In the genomic region with DNA sequence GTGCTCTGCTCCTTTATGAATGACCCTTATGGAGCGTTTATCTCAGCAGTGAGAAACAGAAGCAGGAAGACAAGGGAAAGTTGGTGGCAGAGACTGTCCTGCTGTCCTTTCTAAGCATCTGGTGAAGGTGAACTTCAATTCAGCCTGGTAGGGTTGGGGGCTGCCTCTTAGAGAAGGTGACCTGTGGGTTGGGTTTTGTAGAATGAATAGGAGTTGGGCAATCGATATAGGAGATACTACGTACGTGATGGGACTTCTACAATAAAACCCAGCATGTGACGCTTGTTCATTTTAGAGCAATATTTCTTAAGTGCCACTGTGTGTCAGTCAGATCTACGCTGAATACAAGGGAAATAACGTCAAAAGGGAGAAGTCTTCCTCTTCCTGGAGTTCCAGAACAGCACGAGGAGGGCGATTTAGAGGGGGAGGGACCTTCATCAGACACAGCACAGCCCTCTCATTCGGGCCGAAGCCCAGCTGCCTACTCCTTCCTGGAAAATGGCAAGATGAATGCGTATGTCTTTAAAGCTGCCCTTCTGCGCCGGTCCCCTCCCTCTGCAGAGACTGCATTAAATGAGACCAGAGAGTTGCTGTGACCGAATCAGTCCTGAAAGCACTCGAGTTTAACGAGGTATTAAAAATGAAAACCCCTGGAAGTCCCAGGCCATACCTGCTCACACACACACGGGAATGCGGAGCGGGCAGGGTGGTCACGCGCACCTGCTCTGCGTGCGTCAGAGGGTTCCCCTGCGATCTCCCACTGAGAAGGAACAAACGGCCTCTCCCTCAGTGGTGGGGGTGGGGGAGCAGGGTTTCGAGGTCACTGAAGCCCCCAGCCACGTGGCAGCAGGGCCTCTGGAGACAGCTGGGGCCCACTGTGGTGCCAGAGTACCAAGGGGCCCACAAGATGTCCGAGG, we compare ENCODE assay signal across 15 cellular contexts.
A peak's percentile ranks its signal among the peaks of the same experiment; 100 is the strongest.
DNase-seq lines count a peak whose midpoint lies in the region; ATAC-seq, FAIRE-seq and TF ChIP-seq lines count a peak whose summit lies in the region.
"Had no signal": no experiment of that assay in that cellular context is flagged by ENCODE, and none has a peak within 500 bp of the region (broad histone marks: within the 10 kb centered on the region; RNA-seq: fewer than 3 reads in every experiment).

No MANE protein-coding gene starts in this region.

- intact Hi-C loops in vagina (cut with DNase I), result no loop called here

- H3K4me3 Mint-ChIP-seq in H9 (peak overlapping the region in 1 of 2 experiments; percentile 29; a peak in 1 of 5 replicates), neural crest cell (peak overlapping the region; percentile 2), immature natural killer cell (no peak overlapping the region)
- H3K4me3 Mint-ChIP-seq in stimulated activated naive CD8-positive, alpha-beta T cell treated with anti-CD3 and anti-CD28 coated beads, Interleukin-15, amount 100 ng/mL, for 72 hours, result no peak overlapping the region

- no peak overlapping the region for H4K8ac ChIP-seq in H9 (replicated peaks; ENCODE audit: insufficient read length, low read depth, low read length)

- no peak overlapping the region; the same call in 1 of the 2 replicates for H3K4ac ChIP-seq in H9 (ENCODE audit: low read depth, low read length)

- H3K79me2 ChIP-seq in H9 (ENCODE audit: insufficient read depth, low read length), result no peaks in the 10 kb centered on the region; the same call in 1 of the 2 replicates

- H2BK120ac ChIP-seq in H9 (ENCODE audit: low read depth, low read length, poor library complexity, severe bottlenecking), result no peak overlapping the region

- H3K27me3 ChIP-seq in H9 (ENCODE audit: insufficient read depth, low read length), result no peaks in the 10 kb centered on the region
- H3K27me3 ChIP-seq in vagina, result no peaks in the 10 kb centered on the region

- TF ChIP-seq POLR2A in GM12892 (IDR thresholded peaks at IDR 0.05; ENCODE audit: low read depth, low read length), result 0 out of 2 replicates have a peak, but pooled peaks have one; percentile 16
- no peak for TF ChIP-seq POLR2A in vagina (IDR thresholded peaks at IDR 0.05)

- no peaks in the 10 kb centered on the region for H3K79me1 ChIP-seq in H9 (ENCODE audit: insufficient read depth, low read depth, low read length, poor library complexity, severe bottlenecking)

- no peak for ATAC-seq in stimulated activated naive CD8-positive, alpha-beta T cell treated with anti-CD3 and anti-CD28 coated beads, Interleukin-15, amount 100 ng/mL, for 72 hours
- ATAC-seq: sciatic nerve had no signal

- no peak overlapping the region for H2BK20ac ChIP-seq in H9 (ENCODE audit: low read depth, low read length, poor library complexity, severe bottlenecking)

- no peak overlapping the region for H4K91ac ChIP-seq in H9 (ENCODE audit: insufficient read length, low read depth, low read length)

- H4K20me1 ChIP-seq in H9 (ENCODE audit: control insufficient read depth, insufficient read depth, insufficient read length), result no peaks in the 10 kb centered on the region

- DNase-seq in GM12892 (ENCODE audit: insufficient read length) (peak; percentile 50), H9 (no peak), UCSD-AML1 (lab: John Stamatoyannopoulos, UW; ENCODE audit: unreplicated experiment) (peak; percentile 36), neural crest cell (ENCODE audit: low read depth, low spot score) (no peak), vagina (ENCODE audit: extremely low spot score in 2 of 2) (no peak), immature natural killer cell (no peak)
- no peak for DNase-seq in activated CD4-positive, alpha-beta T cell treated with anti-CD3 and anti-CD28 coated beads, Interleukin-2, amount 50 U/mL, for 4 hours
- no peak for DNase-seq in stimulated activated naive CD8-positive, alpha-beta T cell treated with anti-CD3 and anti-CD28 coated beads, Interleukin-15, amount 100 ng/mL, for 72 hours
- DNase-seq: activated CD4-positive, alpha-beta T cell treated with anti-CD3 and anti-CD28 coated beads, Interleukin-2, amount 50 U/mL, for 1 hour; NCI-H187; T-helper 2 cell had no signal

- peak; percentile 90 for FAIRE-seq in GM12892 (lab: Jason Lieb, UNC)
- FAIRE-seq: islet of Langerhans had no signal

- H3K56ac ChIP-seq in H9 (ENCODE audit: insufficient read length, low read depth, low read length), result no peak overlapping the region

- no peak overlapping the region for H2BK15ac ChIP-seq in H9 (ENCODE audit: low read depth, low read length)

- H3K4me1 Mint-ChIP-seq in H9 (peaks cover 46 to 54% of the 10 kb centered on the region in 2 experiments), neural crest cell (peaks cover 37% of the 10 kb centered on the region), immature natural killer cell (no peaks in the 10 kb centered on the region)
- H3K4me1 Mint-ChIP-seq in stimulated activated naive CD8-positive, alpha-beta T cell treated with anti-CD3 and anti-CD28 coated beads, Interleukin-15, amount 100 ng/mL, for 72 hours, result no peaks in the 10 kb centered on the region

- no peak overlapping the region for H3K23ac ChIP-seq in H9 (ENCODE audit: insufficient read length, low read depth, low read length)

- H2BK5ac ChIP-seq in H9 (ENCODE audit: insufficient read length, low read length), result no peak overlapping the region

- H3K23me2 ChIP-seq in H9 (ENCODE audit: insufficient read length, low read depth, low read length, poor library complexity, severe bottlenecking), result no peaks in the 10 kb centered on the region

- no peak overlapping the region for H3K18ac ChIP-seq in H9 (ENCODE audit: insufficient read length, low read depth, low read length)

- no CpG with 5 or more reads among the region's 29 CpGs for WGBS in H9 (ENCODE audit: extremely low coverage, insufficient read length, low lambda C conversion rate)

- no peak overlapping the region for H3K9ac ChIP-seq in H9 (ENCODE audit: extremely low read depth, insufficient read length, low read length)
- H3K9ac ChIP-seq: KMS-11 had no signal

- H3K9me3 Mint-ChIP-seq in H9, result no peaks in the 10 kb centered on the region
- H3K9me3 Mint-ChIP-seq in neural crest cell, result no peaks in the 10 kb centered on the region
- H3K9me3 Mint-ChIP-seq in immature natural killer cell, result no peaks in the 10 kb centered on the region
- H3K9me3 Mint-ChIP-seq in stimulated activated naive CD8-positive, alpha-beta T cell treated with anti-CD3 and anti-CD28 coated beads, Interleukin-15, amount 100 ng/mL, for 72 hours, result no peaks in the 10 kb centered on the region
- H3K9me3 Mint-ChIP-seq: activated T-helper 2 cell treated with anti-CD3 and anti-CD28 coated beads, Interferon-gamma antibody, Interleukin-2, Interleukin-4, amounts not matched to agents 10 μg/mL and 5 μg/mL and 100 μg/mL, durations not matched to agents 14 hours and 24 hours and 36 hours had no signal

- H3K9me3 ChIP-seq in H9 (ENCODE audit: control insufficient read depth, low read depth, low read length) (no peaks in the 10 kb centered on the region), vagina (no peaks in the 10 kb centered on the region)

- H3K4me2 ChIP-seq in H9 (ENCODE audit: insufficient read depth, insufficient read length, low read length), result no peak overlapping the region
- H3K4me2 ChIP-seq: KMS-11 had no signal

- H4K5ac ChIP-seq in H9 (ENCODE audit: insufficient read length, low read depth, low read length), result no peak overlapping the region

- H3K27ac Mint-ChIP-seq in H9 (peak overlapping the region in 2 of 3 experiments; percentile 49 to 85; a peak in 4 of 7 replicates), neural crest cell (ENCODE audit: unreplicated experiment) (no peak overlapping the region), immature natural killer cell (no peak overlapping the region)
- H3K27ac Mint-ChIP-seq in stimulated activated naive CD8-positive, alpha-beta T cell treated with anti-CD3 and anti-CD28 coated beads, Interleukin-15, amount 100 ng/mL, for 72 hours, result peak overlapping the region in 1 of 2 donors; percentile 21
- H3K27ac Mint-ChIP-seq: activated T-helper 2 cell treated with anti-CD3 and anti-CD28 coated beads, Interferon-gamma antibody, Interleukin-2, Interleukin-4, amounts not matched to agents 10 μg/mL and 5 μg/mL and 100 μg/mL, durations not matched to agents 14 hours and 24 hours and 36 hours had no signal

- no peaks in the 10 kb centered on the region for H3K36me3 ChIP-seq in vagina

- H3K4me1 ChIP-seq in H9 (ENCODE audit: insufficient read depth, low read length) (peaks cover 7% of the 10 kb centered on the region; the same call in 1 of the 2 replicates), vagina (peaks cover 8% of the 10 kb centered on the region)

- H3K27ac ChIP-seq in H9 (ENCODE audit: insufficient read length, low read depth, low read length), result no peak overlapping the region
- H3K27ac ChIP-seq in vagina, result no peak overlapping the region
- H3K27ac ChIP-seq: KMS-11 had no signal

- H2AK5ac ChIP-seq in H9 (ENCODE audit: insufficient read length, low read length), result no peak overlapping the region

- H3K27me3 Mint-ChIP-seq in H9 (ENCODE audit: low read depth) (no peaks in the 10 kb centered on the region), neural crest cell (ENCODE audit: low read depth) (no peaks in the 10 kb centered on the region), immature natural killer cell (ENCODE audit: low read depth in 3 of 3) (peaks cover 0 to 2% (median 0%) of the 10 kb centered on the region in 3 donors)
- no peaks in the 10 kb centered on the region for H3K27me3 Mint-ChIP-seq in stimulated activated naive CD8-positive, alpha-beta T cell treated with anti-CD3 and anti-CD28 coated beads, Interleukin-15, amount 100 ng/mL, for 72 hours

- H2BK12ac ChIP-seq in H9 (ENCODE audit: insufficient read length, low read depth, low read length), result no peak overlapping the region

- H3K4me3 ChIP-seq in vagina, result no peak overlapping the region

- TF ChIP-seq CTCF in H9 (conservative IDR thresholded peaks at IDR 0.05), result no peak
- TF ChIP-seq CTCF in neural crest cell (conservative IDR thresholded peaks at IDR 0.05), result no peak
- TF ChIP-seq CTCF in vagina (IDR thresholded peaks at IDR 0.05), result no peak

- H3K14ac ChIP-seq in H9 (ENCODE audit: insufficient read depth, low read length), result peak overlapping the region; percentile 17; the same call in 1 of the 2 replicates

- H3K36me3 Mint-ChIP-seq in H9 (ENCODE audit: insufficient read depth in 1 of 3, low read depth in 3 of 3), result peaks cover 0 to 13% (median 4%) of the 10 kb centered on the region in 3 experiments; a peak in 4 of 7 replicates
- H3K36me3 Mint-ChIP-seq in neural crest cell (ENCODE audit: low read depth), result peaks cover 5% of the 10 kb centered on the region
- H3K36me3 Mint-ChIP-seq in immature natural killer cell, result no peaks in the 10 kb centered on the region

- no peak overlapping the region for H3T11ph ChIP-seq in H9 (ENCODE audit: low read length)

- H2AFZ ChIP-seq in H9 (ENCODE audit: low read length), result no peak overlapping the region

Comparison
In these comparisons a context has a peak if more than half of its experiments do, and no peak if none do; other contexts are left out.
1. DNase-seq: peak in GM12892 (single experiment) and UCSD-AML1 (single experiment); none in H9 (single experiment), neural crest cell (single experiment), vagina (0 of 2), activated CD4-positive, alpha-beta T cell treated with anti-CD3 and anti-CD28 coated beads, Interleukin-2, amount 50 U/mL, for 4 hours (0 of 2), immature natural killer cell (0 of 3) and stimulated activated naive CD8-positive, alpha-beta T cell treated with anti-CD3 and anti-CD28 coated beads, Interleukin-15, amount 100 ng/mL, for 72 hours (0 of 2).
2. H3K27ac Mint-ChIP-seq: peak in H9 (2 of 3); none in neural crest cell (single experiment) and immature natural killer cell (0 of 6).